Comparison of ENCODE assay signal across 17 cellular contexts in the genomic region with DNA sequence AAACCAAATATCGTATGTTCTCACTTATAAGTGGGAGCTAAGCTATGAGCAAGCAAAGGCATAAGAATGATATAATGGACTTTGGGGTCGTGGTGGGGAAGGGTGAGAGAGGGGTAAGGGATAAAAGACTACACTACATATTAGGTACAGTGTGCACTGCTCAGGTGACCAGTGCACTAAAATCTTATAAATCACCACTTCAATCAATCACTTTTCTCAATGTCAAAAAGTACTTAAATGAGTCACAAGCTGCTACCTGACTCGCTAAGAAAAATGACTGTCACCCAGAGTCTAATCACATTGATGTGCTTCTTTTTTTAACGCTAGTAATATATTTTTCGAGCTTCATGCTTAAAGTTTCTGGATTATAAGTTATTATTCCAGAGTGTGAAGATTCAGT.
"Had no signal": no experiment of that assay in that cellular context is flagged by ENCODE, and none has a peak within 500 bp of the region (broad histone marks: within the 10 kb centered on the region; RNA-seq: fewer than 3 reads in every experiment).

No MANE protein-coding gene starts in this region.

- ATAC-seq: mucosa of descending colon, SK-N-SH treated with all-trans-retinoic acid at 6 μM for 48 hours had no signal

- H3K27ac Mint-ChIP-seq: activated CD4-positive, alpha-beta memory T cell treated with anti-CD3 and anti-CD28 coated beads for 36 hours had no signal

- H3K27me3 Mint-ChIP-seq: activated CD4-positive, alpha-beta memory T cell treated with anti-CD3 and anti-CD28 coated beads for 36 hours; activated naive CD4-positive, alpha-beta T cell treated with anti-CD3 and anti-CD28 coated beads, Interleukin-2, amount 10 ng/mL, durations not matched to agents 7 days and 5 days; naive B cell had no signal

- H3K36me3 ChIP-seq: cardiac muscle cell, prostate gland, right atrium auricular region, upper lobe of left lung had no signal

- H3K4me3 Mint-ChIP-seq: activated naive CD4-positive, alpha-beta T cell treated with anti-CD3 and anti-CD28 coated beads, Interleukin-2, amount 10 ng/mL, durations not matched to agents 7 days and 5 days had no signal

- H3K9me3 Mint-ChIP-seq: activated CD4-positive, alpha-beta memory T cell treated with anti-CD3 and anti-CD28 coated beads for 36 hours had no signal

- DNase-seq: activated CD4-positive, alpha-beta memory T cell treated with anti-CD3 and anti-CD28 coated beads for 36 hours; activated CD4-positive, CD25-positive, alpha-beta regulatory T cell treated with anti-CD3 and anti-CD28 coated beads, Interleukin-2, amount 50 U/mL, for 72 hours; activated naive CD4-positive, alpha-beta T cell treated with anti-CD3 and anti-CD28 coated beads, Interleukin-2, amount 10 ng/mL, durations not matched to agents 7 days and 5 days; amniotic stem cell; mesenchymal stem cell; mucosa of descending colon; naive B cell; SHP77 treated with DMSO at 0.1 percent for 48 hours; stimulated activated CD4-positive, alpha-beta T cell treated with anti-CD3 and anti-CD28 coated beads, Interleukin-12 subunit alpha, Interleukin-12 subunit beta, amount 100 ng/mL, for 4 hours; stimulated activated CD4-positive, alpha-beta T cell treated with anti-CD3 and anti-CD28 coated beads, Interleukin-1b, Interleukin-23, amount 100 ng/mL, for 48 hours; stomach; T1000; upper lobe of left lung had no signal

- H3K4me3 ChIP-seq: cardiac muscle cell, mucosa of descending colon, prostate gland, right atrium auricular region, stomach, upper lobe of left lung had no signal

- H3K9me3 ChIP-seq: mucosa of descending colon, prostate gland, right atrium auricular region, stomach, upper lobe of left lung had no signal

- H3K4me1 ChIP-seq: prostate gland had no signal

- H3K27ac ChIP-seq: cardiac muscle cell, prostate gland, right atrium auricular region, stomach, upper lobe of left lung had no signal

- H3K27me3 ChIP-seq: cardiac muscle cell, right atrium auricular region, stomach, upper lobe of left lung had no signal
